Comparison of ENCODE assay signal across 10 cellular contexts in the genomic region with DNA sequence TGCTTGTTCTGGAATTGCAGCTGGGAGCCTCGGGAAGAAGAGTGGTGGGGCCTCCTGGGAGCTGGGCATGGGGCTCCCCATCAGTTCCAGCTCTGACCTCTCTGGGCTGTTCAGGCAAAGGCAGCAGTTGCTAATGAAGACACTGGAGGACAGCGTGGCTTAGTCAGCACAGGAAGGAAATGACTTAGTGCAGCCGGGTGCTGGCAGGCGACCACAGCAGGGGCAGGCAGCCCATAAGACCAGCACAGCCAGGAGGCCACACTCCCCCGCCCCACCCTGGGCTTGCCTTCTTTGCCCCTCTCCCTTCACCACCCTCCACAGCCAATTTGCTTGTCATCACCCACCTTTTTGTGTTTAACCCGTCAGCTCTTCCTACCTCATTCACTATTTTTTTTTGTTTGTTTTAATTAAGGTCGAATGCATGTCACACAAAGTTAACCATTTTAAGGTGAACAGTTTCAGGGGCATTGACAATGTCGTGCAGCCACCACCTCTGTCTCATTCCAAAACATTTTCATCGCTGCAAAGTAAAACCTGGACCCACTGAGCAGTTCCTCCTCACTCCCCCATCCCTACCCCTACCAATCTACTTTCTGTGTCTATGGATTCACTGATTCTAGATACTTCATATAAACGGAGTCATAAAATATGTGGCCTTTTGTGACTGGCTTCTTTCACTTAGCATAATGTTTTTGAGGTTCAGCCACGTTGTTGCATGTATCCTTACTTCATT. TPM values are rescaled to one million over a fixed set of nuclear protein-coding genes. Genes with fewer than 3 reads are reported as not detected.
DNase-seq lines count a peak whose midpoint lies in the region; ATAC-seq and TF ChIP-seq lines count a peak whose summit lies in the region.
"Had no signal": no experiment of that assay in that cellular context is flagged by ENCODE, and none has a peak within 500 bp of the region (broad histone marks: within the 10 kb centered on the region; RNA-seq: fewer than 3 reads in every experiment).

No MANE protein-coding gene starts in this region.

- no peak for TF ChIP-seq EP300 in suprapubic skin (IDR thresholded peaks at IDR 0.05)

- no peaks in the 10 kb centered on the region for H3K9me3 Mint-ChIP-seq in activated naive CD8-positive, alpha-beta T cell treated with anti-CD3 and anti-CD28 coated beads, Interleukin-2, amount 50 U/mL, for 24 hours
- H3K9me3 Mint-ChIP-seq in natural killer cell: no peaks in the 10 kb centered on the region

- no peak for TF ChIP-seq POLR2A in suprapubic skin (IDR thresholded peaks at IDR 0.05)

- H3K4me1 Mint-ChIP-seq in activated naive CD8-positive, alpha-beta T cell treated with anti-CD3 and anti-CD28 coated beads, Interleukin-2, amount 50 U/mL, for 24 hours: peaks cover 11% of the 10 kb centered on the region
- H3K4me1 Mint-ChIP-seq in natural killer cell: peaks cover 23 to 24% of the 10 kb centered on the region in 2 donors

- H3K4me3 Mint-ChIP-seq in activated naive CD8-positive, alpha-beta T cell treated with anti-CD3 and anti-CD28 coated beads, Interleukin-2, amount 50 U/mL, for 24 hours: no peak overlapping the region
- H3K4me3 Mint-ChIP-seq in natural killer cell: peak overlapping the region; percentile 38

- H3K27ac ChIP-seq in suprapubic skin: no peak overlapping the region

- DNase-seq in ELR (ENCODE audit: low read depth) (peak; percentile 81), KG1 (lab: John Stamatoyannopoulos, UW) (peak; percentile 59), natural killer cell (peak; percentile 61), suprapubic skin (ENCODE audit: low spot score in 2 of 2) (no peak), pons (ENCODE audit: low spot score) (no peak), NCI-H446 treated with DMSO at 0.1 percent for 48 hours (lab: John Stamatoyannopoulos, UW) (no peak), NCI-H1436 treated with DMSO at 0.1 percent for 48 hours (lab: John Stamatoyannopoulos, UW) (no peak)
- DNase-seq in activated naive CD8-positive, alpha-beta T cell treated with anti-CD3 and anti-CD28 coated beads, Interleukin-2, amount 50 U/mL, for 24 hours: peak; percentile 18
- DNase-seq: effector CD4-positive, alpha-beta T cell had no signal

- H3K9me3 ChIP-seq in suprapubic skin: no peaks in the 10 kb centered on the region

- peak; percentile 87 for ATAC-seq in activated naive CD8-positive, alpha-beta T cell treated with anti-CD3 and anti-CD28 coated beads, Interleukin-2, amount 50 U/mL, for 24 hours
- peak; percentile 92 to 99 (median 98) for ATAC-seq in natural killer cell

- H3K4me1 ChIP-seq in suprapubic skin: peaks cover 7% of the 10 kb centered on the region

- no peaks in the 10 kb centered on the region for H3K36me3 ChIP-seq in suprapubic skin

- H3K4me3 ChIP-seq in suprapubic skin: no peak overlapping the region
- H3K4me3 ChIP-seq: skin epidermis had no signal

- H3K27me3 ChIP-seq in suprapubic skin: peaks cover 79% of the 10 kb centered on the region

- H3K36me3 Mint-ChIP-seq in activated naive CD8-positive, alpha-beta T cell treated with anti-CD3 and anti-CD28 coated beads, Interleukin-2, amount 50 U/mL, for 24 hours (ENCODE audit: low read depth): no peaks in the 10 kb centered on the region
- no peaks in the 10 kb centered on the region for H3K36me3 Mint-ChIP-seq in natural killer cell

- peaks cover 34% of the 10 kb centered on the region for H3K27me3 Mint-ChIP-seq in activated naive CD8-positive, alpha-beta T cell treated with anti-CD3 and anti-CD28 coated beads, Interleukin-2, amount 50 U/mL, for 24 hours
- H3K27me3 Mint-ChIP-seq in natural killer cell (ENCODE audit: low read depth in 2 of 2): peaks cover 20 to 27% of the 10 kb centered on the region in 2 donors

- WGBS in suprapubic skin: 38% methylated on average over 10 of the region's 11 CpGs

- TF ChIP-seq CTCF in natural killer cell (IDR thresholded peaks at IDR 0.05) (no peak), suprapubic skin (IDR thresholded peaks at IDR 0.05) (no peak)

- intact Hi-C loops in natural killer cell (cut with micrococcal nuclease): loop anchor here (5.0 kb wide), 1 partner anchor 41 kb away; no protein-coding TSS in a partner anchor

- no peak overlapping the region for H3K27ac Mint-ChIP-seq in activated naive CD8-positive, alpha-beta T cell treated with anti-CD3 and anti-CD28 coated beads, Interleukin-2, amount 50 U/mL, for 24 hours
- H3K27ac Mint-ChIP-seq in natural killer cell: peak overlapping the region; percentile 59 to 86

RNA-seq across cellular contexts. Expression of gene OLIG2, which starts 10.9 kb away (rescaled TPM):
- not detected for total RNA-seq in natural killer cell
- total RNA-seq in suprapubic skin: not detected

RNA-seq across cellular contexts. Expression of gene OLIG1, which starts 33.3 kb away (rescaled TPM):
- total RNA-seq in natural killer cell: 1 to 10 TPM in 1 of 3 donors, under 1 TPM in 2; 0.47 to 1.4 (median 0.48) TPM
- under 1 TPM in 1 of 4 donors, not detected in 3; 0.42 TPM for total RNA-seq in suprapubic skin

Comparison
In these comparisons a context has a peak if more than half of its experiments do, and no peak if none do; other contexts are left out.
1. DNase-seq: peak in ELR (single experiment), KG1 (single experiment), activated naive CD8-positive, alpha-beta T cell treated with anti-CD3 and anti-CD28 coated beads, Interleukin-2, amount 50 U/mL, for 24 hours (single experiment) and natural killer cell (single experiment); none in suprapubic skin (0 of 2), pons (single experiment), NCI-H446 treated with DMSO at 0.1 percent for 48 hours (single experiment) and NCI-H1436 treated with DMSO at 0.1 percent for 48 hours (single experiment).